In the genomic region with DNA sequence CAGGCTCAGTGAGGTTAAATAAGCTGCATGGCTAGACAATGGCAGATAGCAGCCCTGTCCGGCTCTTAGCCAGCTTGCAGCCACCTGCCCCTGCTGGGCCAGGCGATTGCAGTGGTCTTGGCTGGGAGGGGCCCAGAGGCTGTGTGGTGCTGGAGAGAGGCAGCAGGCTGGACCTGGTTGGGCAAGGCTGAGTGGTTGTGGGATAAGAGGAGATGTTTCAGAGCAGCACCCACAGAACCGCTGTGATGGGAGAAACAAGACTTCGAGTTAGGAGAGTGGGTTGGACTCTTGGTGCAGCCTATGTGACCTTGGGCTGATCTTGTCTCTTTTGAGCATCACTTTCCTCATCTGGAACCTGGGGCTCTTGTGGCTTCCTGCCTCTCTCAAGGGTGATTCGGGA, we compare ENCODE assay signal across 8 cellular contexts. TPM values are rescaled to one million over a fixed set of nuclear protein-coding genes. Genes with fewer than 3 reads are reported as not detected.
DNase-seq lines count a peak whose midpoint lies in the region; ATAC-seq and TF ChIP-seq lines count a peak whose summit lies in the region.

No MANE protein-coding gene starts in this region.

- H3K27ac ChIP-seq in OCI-LY3 (ENCODE audit: low read length): peak overlapping the region; percentile 95
- peak overlapping the region; percentile 44 for H3K27ac ChIP-seq in brain microvascular endothelial cell
- H3K27ac ChIP-seq in skin epidermis: peak overlapping the region in 19 of 21 experiments; percentile 12 to 90 (median 66)

- ATAC-seq in HG03139 (IDR thresholded peaks at IDR 0.05; ENCODE audit: unreplicated experiment) (no peak), omental fat pad (ENCODE audit: low FRiP score) (no peak)

- peak overlapping the region; percentile 75 for H3K9ac ChIP-seq in OCI-LY3 (ENCODE audit: low read length)

- H3K36me3 ChIP-seq in OCI-LY3 (replicated peaks; ENCODE audit: low read depth, low read length) (peaks cover 14% of the 10 kb centered on the region), brain microvascular endothelial cell (replicated peaks) (no peaks in the 10 kb centered on the region)

- TF ChIP-seq CTCF in OCI-LY3 (IDR thresholded peaks at IDR 0.05; ENCODE audit: low read depth, low read length): no peak
- no peak for TF ChIP-seq CTCF in brain microvascular endothelial cell (IDR thresholded peaks at IDR 0.05; ENCODE audit: low read depth, low read length, missing control alignments)
- TF ChIP-seq CTCF in omental fat pad (IDR thresholded peaks at IDR 0.05): no peak

- in situ Hi-C loops in brain microvascular endothelial cell (cut with HindIII; ENCODE audit: low pct_ligation_motif_present, low sequenced_read_pairs): no loop called here

- H3K27me3 ChIP-seq in OCI-LY3 (ENCODE audit: low read depth, low read length) (no peaks in the 10 kb centered on the region), brain microvascular endothelial cell (replicated peaks) (no peaks in the 10 kb centered on the region)

- H3K79me2 ChIP-seq in OCI-LY3 (ENCODE audit: low read length): peaks cover 96% of the 10 kb centered on the region

- peak; percentile 52 for DNase-seq in NCI-H510A treated with DMSO at 0.1 percent for 48 hours (lab: John Stamatoyannopoulos, UW)
- DNase-seq in NCI-H510A (lab: John Stamatoyannopoulos, UW): no peak
- DNase-seq in brain microvascular endothelial cell: no peak
- no peak for DNase-seq in omental fat pad (ENCODE audit: low spot score)
- DNase-seq in NCI-H446 treated with DMSO at 0.1 percent for 48 hours (lab: John Stamatoyannopoulos, UW): no peak

- H3K4me3 ChIP-seq in OCI-LY3 (ENCODE audit: low read length) (peak overlapping the region; percentile 48), brain microvascular endothelial cell (ENCODE audit: low read depth, low read length) (no peak overlapping the region), skin epidermis (no peak overlapping the region)

- no peaks in the 10 kb centered on the region for H3K9me3 ChIP-seq in OCI-LY3 (ENCODE audit: insufficient read depth, low read length)

- H2AFZ ChIP-seq in OCI-LY3 (ENCODE audit: low read depth, low read length): no peak overlapping the region

- H4K20me1 ChIP-seq in OCI-LY3 (ENCODE audit: insufficient read depth, low read length): peaks cover 45% of the 10 kb centered on the region

- peak overlapping the region; percentile 75 for H3K4me2 ChIP-seq in OCI-LY3 (ENCODE audit: low read length)

- H3K4me1 ChIP-seq in OCI-LY3 (ENCODE audit: low read length): peaks cover 86% of the 10 kb centered on the region

RNA-seq across cellular contexts. Expression of a gene that starts 25.5 kb away (rescaled TPM):
- 10 to 100 TPM in 3 of 4 donors, 1 to 10 TPM in 1; 9.8 to 17.8 (median 14.2) TPM for total RNA-seq in omental fat pad

Comparison
In these comparisons a context has a peak if more than half of its experiments do, and no peak if none do; other contexts are left out.
1. H3K27ac ChIP-seq: peak in every context shown above with its lines; median percentile 95 in OCI-LY3; 66 in skin epidermis; 44 in brain microvascular endothelial cell.